1 cellular context compared by ENCODE assay signal in genomic region chr6:108502826-108503225, GRCh38.
TF ChIP-seq lines count a peak whose summit lies in the region.

No MANE protein-coding gene starts in this region.

TF ChIP-seq in SK-N-SH, 30 proteins besides CTCF, POLR2A, EP300 and RAD21 (continued from another document):
- TF ChIP-seq GATA2 (CRISPR knock-in tag; IDR thresholded peaks at IDR 0.05) (no peak), EZH2phosphoT487 (IDR thresholded peaks at IDR 0.05; ENCODE audit: borderline replicate concordance, low read depth) (no peak), FOXJ3 (CRISPR knock-in tag; IDR thresholded peaks at IDR 0.05) (no peak)
